In genomic region chr18:69494841-69495240, GRCh38 we compare ENCODE assay signal across 31 cellular contexts.
"Had no signal": no experiment of that assay in that cellular context is flagged by ENCODE, and none has a peak within 500 bp of the region (broad histone marks: within the 10 kb centered on the region; RNA-seq: fewer than 3 reads in every experiment).

No MANE protein-coding gene starts in this region.

- H3K9me3 ChIP-seq: adrenal gland, body of pancreas, colonic mucosa, lower lobe of right lung, neutrophil, psoas muscle, sigmoid colon, suprapubic skin, tibial artery had no signal

- DNase-seq: activated CD4-positive, alpha-beta T cell treated with anti-CD3 and anti-CD28 coated beads for 48 hours; activated CD4-positive, alpha-beta T cell treated with anti-CD3 and anti-CD28 coated beads, Interleukin-2, amount 50 U/mL, for 48 hours; activated CD8-positive, alpha-beta memory T cell treated with anti-CD3 and anti-CD28 coated beads for 24 hours; activated effector memory CD4-positive, alpha-beta T cell treated with anti-CD3 and anti-CD28 coated beads, Interleukin-2, amount 50 U/mL, for 16 hours; activated naive CD4-positive, alpha-beta T cell treated with anti-CD3 and anti-CD28 coated beads for 36 hours; activated naive CD8-positive, alpha-beta T cell treated with anti-CD3 and anti-CD28 coated beads for 36 hours; adrenal gland; aorta; body of pancreas; colonic mucosa; effector CD8-positive, alpha-beta T cell; esophagus squamous epithelium; foreskin melanocyte; lower lobe of right lung; mesendoderm; psoas muscle; sigmoid colon; small intestine; stimulated activated CD4-positive, alpha-beta T cell treated with anti-CD3 and anti-CD28 coated beads, Interleukin-4, amount 100 ng/mL, for 24 hours; T-helper 9 cell; tibial artery; WERI-Rb-1 had no signal

- H3K4me3 Mint-ChIP-seq: activated naive CD4-positive, alpha-beta T cell treated with anti-CD3 and anti-CD28 coated beads for 36 hours; activated naive CD8-positive, alpha-beta T cell treated with anti-CD3 and anti-CD28 coated beads for 36 hours; activated T-helper 1 cell treated with anti-CD3 and anti-CD28 coated beads, Interleukin-12 subunit alpha, Interleukin-12 subunit beta, Interleukin-2, Interleukin-4 antibody, amounts not matched to agents 30 ng/mL and 10 ng/mL and 1 ng/mL, durations not matched to agents 14 hours and 24 hours and 36 hours; nephron; stimulated activated memory B cell treated with anti-CD40 and anti-IgM and Interleukin-4, amounts not matched to agents 10 μg/mL and 1 μg/mL and 100 μg/mL, for 72 hours; T-helper 1 cell treated with Interleukin-12 subunit alpha and Interleukin-12 subunit beta and Interleukin-4 antibody, amounts not matched to agents 30 μg/mL and 1 μg/mL, for 36 hours had no signal

- H3K27ac ChIP-seq: adrenal gland, body of pancreas, colonic mucosa, epithelial cell of prostate, esophagus squamous epithelium, left lung, lower lobe of right lung, neutrophil, parathyroid adenoma, psoas muscle, sigmoid colon, suprapubic skin, tibial artery, WERI-Rb-1 had no signal

- H3K4me1 Mint-ChIP-seq: activated naive CD8-positive, alpha-beta T cell treated with anti-CD3 and anti-CD28 coated beads for 36 hours; nephron; stimulated activated memory B cell treated with anti-CD40 and anti-IgM and Interleukin-4, amounts not matched to agents 10 μg/mL and 1 μg/mL and 100 μg/mL, for 72 hours had no signal

- H3K27me3 ChIP-seq: adrenal gland, body of pancreas, colonic mucosa, esophagus squamous epithelium, left lung, neutrophil, sigmoid colon, suprapubic skin, tibial artery had no signal

- H3K9me3 Mint-ChIP-seq: activated naive CD4-positive, alpha-beta T cell treated with anti-CD3 and anti-CD28 coated beads for 36 hours; activated naive CD8-positive, alpha-beta T cell treated with anti-CD3 and anti-CD28 coated beads for 36 hours; activated T-helper 1 cell treated with anti-CD3 and anti-CD28 coated beads, Interleukin-12 subunit alpha, Interleukin-12 subunit beta, Interleukin-2, Interleukin-4 antibody, amounts not matched to agents 30 ng/mL and 10 ng/mL and 1 ng/mL, durations not matched to agents 14 hours and 24 hours and 36 hours; nephron; T-helper 1 cell treated with Interleukin-12 subunit alpha and Interleukin-12 subunit beta and Interleukin-4 antibody, amounts not matched to agents 30 μg/mL and 1 μg/mL, for 36 hours had no signal

- H3K36me3 ChIP-seq: adrenal gland, colonic mucosa, esophagus squamous epithelium, left lung, lower lobe of right lung, neutrophil, sigmoid colon, suprapubic skin, tibial artery, WERI-Rb-1 had no signal

- H3K27me3 Mint-ChIP-seq: stimulated activated memory B cell treated with anti-CD40 and anti-IgM and Interleukin-4, amounts not matched to agents 10 μg/mL and 1 μg/mL and 100 μg/mL, for 72 hours had no signal

- ATAC-seq: body of pancreas, left lung, psoas muscle had no signal

- H3K27ac Mint-ChIP-seq: activated naive CD4-positive, alpha-beta T cell treated with anti-CD3 and anti-CD28 coated beads for 36 hours; activated naive CD8-positive, alpha-beta T cell treated with anti-CD3 and anti-CD28 coated beads for 36 hours; activated T-helper 1 cell treated with anti-CD3 and anti-CD28 coated beads, Interleukin-12 subunit alpha, Interleukin-12 subunit beta, Interleukin-2, Interleukin-4 antibody, amounts not matched to agents 30 ng/mL and 10 ng/mL and 1 ng/mL, durations not matched to agents 14 hours and 24 hours and 36 hours; nephron; stimulated activated memory B cell treated with anti-CD40 and anti-IgM and Interleukin-4, amounts not matched to agents 10 μg/mL and 1 μg/mL and 100 μg/mL, for 72 hours; T-helper 1 cell treated with Interleukin-12 subunit alpha and Interleukin-12 subunit beta and Interleukin-4 antibody, amounts not matched to agents 30 μg/mL and 1 μg/mL, for 36 hours had no signal

- H3K4me3 ChIP-seq: adrenal gland, body of pancreas, colonic mucosa, esophagus squamous epithelium, left lung, lower lobe of right lung, psoas muscle, sigmoid colon, suprapubic skin, tibial artery had no signal

- H3K4me1 ChIP-seq: adrenal gland, body of pancreas, colonic mucosa, esophagus squamous epithelium, left lung, lower lobe of right lung, parathyroid adenoma, psoas muscle, suprapubic skin had no signal

- H3K36me3 Mint-ChIP-seq: activated naive CD8-positive, alpha-beta T cell treated with anti-CD3 and anti-CD28 coated beads for 36 hours; stimulated activated memory B cell treated with anti-CD40 and anti-IgM and Interleukin-4, amounts not matched to agents 10 μg/mL and 1 μg/mL and 100 μg/mL, for 72 hours had no signal
